ENCODE assay signal across 9 cellular contexts in genomic region chr6:13526718-13527668, GRCh38. TPM values are rescaled to one million over a fixed set of nuclear protein-coding genes. Genes with fewer than 3 reads are reported as not detected.
DNase-seq lines count a peak whose midpoint lies in the region; ATAC-seq and TF ChIP-seq lines count a peak whose summit lies in the region.
"Had no signal": no experiment of that assay in that cellular context is flagged by ENCODE, and none has a peak within 500 bp of the region (broad histone marks: within the 10 kb centered on the region; RNA-seq: fewer than 3 reads in every experiment).

No MANE protein-coding gene starts in this region.

- no peaks in the 10 kb centered on the region for H3K79me1 ChIP-seq in mesendoderm (ENCODE audit: low read length)

- ATAC-seq in GM21619 (IDR thresholded peaks at IDR 0.05; ENCODE audit: unreplicated experiment) = peak; percentile 80

- no peak overlapping the region for H3K18ac ChIP-seq in mesendoderm (ENCODE audit: low read length)

- TF ChIP-seq RAD21 in SK-N-SH (IDR thresholded peaks at IDR 0.05; ENCODE audit: low read length) = no peak

- TF ChIP-seq CTCF in GM12865 (IDR thresholded peaks at IDR 0.05; ENCODE audit: insufficient read depth, low read depth, low read length, missing control alignments) = no peak
- TF ChIP-seq CTCF in SK-N-SH (IDR thresholded peaks at IDR 0.05) = no peak
- TF ChIP-seq CTCF in stomach (IDR thresholded peaks at IDR 0.05) = no peak

- no peak overlapping the region for H3K23ac ChIP-seq in mesendoderm (ENCODE audit: low read length)

- H2AFZ ChIP-seq in Karpas-422 (ENCODE audit: low read length) = peak overlapping the region; percentile 51; the same call in 1 of the 2 replicates
- no peak overlapping the region for H2AFZ ChIP-seq in SK-N-SH (ENCODE audit: low read depth)

- H3K79me2 ChIP-seq in Karpas-422 (ENCODE audit: low read length) = no peaks in the 10 kb centered on the region
- no peaks in the 10 kb centered on the region for H3K79me2 ChIP-seq in SK-N-SH (ENCODE audit: insufficient read depth)
- no peaks in the 10 kb centered on the region for H3K79me2 ChIP-seq in mesendoderm (ENCODE audit: control insufficient read depth, insufficient read depth, low read length)

- peak overlapping the region; percentile 54 for H3K4me2 ChIP-seq in Karpas-422 (ENCODE audit: low read depth, low read length, poor library complexity, severe bottlenecking)
- H3K4me2 ChIP-seq in SK-N-SH = no peak overlapping the region
- H3K4me2 ChIP-seq in mesendoderm (ENCODE audit: low read length) = no peak overlapping the region

- H2AK5ac ChIP-seq in mesendoderm (ENCODE audit: low read length) = no peak overlapping the region

- DNase-seq in GM12865 (ENCODE audit: low read depth) (peak; percentile 83), Karpas-422 (peak; percentile 68), SK-N-SH (peak; percentile 72), fibroblast of gingiva (ENCODE audit: low read depth) (peak; percentile 13), stomach (no peak), mesendoderm (no peak), HUDEP-2 (lab: John Stamatoyannopoulos, UW; ENCODE audit: unreplicated experiment in 76 of 76) (no peak)

- no peak overlapping the region for H3K27ac ChIP-seq in Karpas-422 (ENCODE audit: low read length)
- H3K27ac ChIP-seq in SK-N-SH (ENCODE audit: low read depth in 2 of 2, low read length in 1 of 2) = peak overlapping the region in 1 of 2 experiments; percentile 35; a peak in 1 of 4 replicates
- H3K27ac ChIP-seq in stomach = peak overlapping the region in 4 of 5 donors; percentile 42 to 64 (median 57)
- no peak overlapping the region for H3K27ac ChIP-seq in mesendoderm (ENCODE audit: low read depth, low read length)
- H3K27ac ChIP-seq: SK-N-MC had no signal

- H3K9me3 ChIP-seq in Karpas-422 (ENCODE audit: low read length) = no peaks in the 10 kb centered on the region
- H3K9me3 ChIP-seq in SK-N-SH = no peaks in the 10 kb centered on the region
- H3K9me3 ChIP-seq in stomach = no peaks in the 10 kb centered on the region

- intact Hi-C loops in stomach (cut with DNase I; ENCODE audit: low total_unique reads) = no loop called here

- H2BK15ac ChIP-seq in mesendoderm (replicated peaks; ENCODE audit: low read depth) = no peak overlapping the region

- CTCF ChIA-PET in SK-N-SH (lab: Yijun Ruan, JAX) = interaction anchor here (1.0 kb wide), 1 partner anchor 18 kb away, joined by 3 read pairs; no protein-coding TSS in a partner anchor

- no peak overlapping the region for H2BK120ac ChIP-seq in mesendoderm (ENCODE audit: low read depth, low read length)

- H4K8ac ChIP-seq in mesendoderm (ENCODE audit: low read depth, low read length) = no peak overlapping the region

- TF ChIP-seq EP300 in SK-N-SH (IDR thresholded peaks at IDR 0.05; ENCODE audit: borderline replicate concordance in 1 of 2, low read depth in 1 of 2, low read length in 1 of 2) (no peak), stomach (IDR thresholded peaks at IDR 0.05) (no peak)

- H3K27me3 ChIP-seq in Karpas-422 (ENCODE audit: low read length) = no peaks in the 10 kb centered on the region
- no peaks in the 10 kb centered on the region for H3K27me3 ChIP-seq in SK-N-SH (ENCODE audit: insufficient read depth)
- no peaks in the 10 kb centered on the region for H3K27me3 ChIP-seq in stomach
- no peaks in the 10 kb centered on the region for H3K27me3 ChIP-seq in mesendoderm (ENCODE audit: insufficient read depth, low read length, poor library complexity)

- no peak overlapping the region for H4K5ac ChIP-seq in mesendoderm (ENCODE audit: low read length)

- H3K4me3 ChIP-seq in GM12865 (ENCODE audit: low read depth, low read length) = no peak overlapping the region
- H3K4me3 ChIP-seq in Karpas-422 (ENCODE audit: low read length) = no peak overlapping the region
- no peak overlapping the region for H3K4me3 ChIP-seq in SK-N-SH (ENCODE audit: low read depth in 2 of 2, low read length in 1 of 2)
- H3K4me3 ChIP-seq in stomach = no peak overlapping the region
- H3K4me3 ChIP-seq in mesendoderm (ENCODE audit: low read length) = no peak overlapping the region
- H3K4me3 ChIP-seq: SK-N-MC had no signal

- H3K9me2 ChIP-seq in Karpas-422 (replicated peaks; ENCODE audit: insufficient read depth, low read length) (no peaks in the 10 kb centered on the region), SK-N-SH (no peaks in the 10 kb centered on the region)

- no peaks in the 10 kb centered on the region for H3K36me3 ChIP-seq in Karpas-422 (ENCODE audit: insufficient read depth, low read length)
- H3K36me3 ChIP-seq in SK-N-SH (replicated peaks in 1 of 2; ENCODE audit: control insufficient read depth in 1 of 2, insufficient read depth in 2 of 2, low read length in 1 of 2) = no peaks in the 10 kb centered on the region
- no peaks in the 10 kb centered on the region for H3K36me3 ChIP-seq in stomach
- H3K36me3 ChIP-seq in mesendoderm (ENCODE audit: control insufficient read depth, insufficient read depth, low read length) = no peaks in the 10 kb centered on the region

- no peak overlapping the region for H3K4ac ChIP-seq in mesendoderm (ENCODE audit: low read depth, low read length)

- H3K9ac ChIP-seq in Karpas-422 (ENCODE audit: low read length) (peak overlapping the region; percentile 35), SK-N-SH (no peak overlapping the region), mesendoderm (ENCODE audit: low read length) (no peak overlapping the region)

- H4K20me1 ChIP-seq in Karpas-422 (ENCODE audit: insufficient read depth, low read depth, low read length) = no peaks in the 10 kb centered on the region
- no peaks in the 10 kb centered on the region for H4K20me1 ChIP-seq in SK-N-SH (ENCODE audit: insufficient read depth)

- no peak overlapping the region for H3K56ac ChIP-seq in mesendoderm (ENCODE audit: low read length)

- H2BK5ac ChIP-seq in mesendoderm (ENCODE audit: low read length) = no peak overlapping the region

- H3K4me1 ChIP-seq in Karpas-422 (ENCODE audit: low read length) = peaks cover 11% of the 10 kb centered on the region
- H3K4me1 ChIP-seq in SK-N-SH (ENCODE audit: control insufficient read depth in 1 of 2, insufficient read depth in 2 of 2, low read depth in 1 of 2, low read length in 1 of 2) = peaks cover 0 to 13% of the 10 kb centered on the region in 2 experiments; a peak in 2 of 4 replicates
- H3K4me1 ChIP-seq in stomach = peaks cover 0 to 10% (median 0%) of the 10 kb centered on the region in 4 donors
- peaks cover 3% of the 10 kb centered on the region for H3K4me1 ChIP-seq in mesendoderm (ENCODE audit: control insufficient read depth, low read depth, low read length)

- H3F3A ChIP-seq in SK-N-SH (replicated peaks; ENCODE audit: insufficient read depth) = no peaks in the 10 kb centered on the region

- 65% methylated on average over 13 of the region's 17 CpGs for WGBS in SK-N-SH (ENCODE audit: low lambda C conversion rate)
- WGBS in stomach, 5 donors = 61 to 68% (median 66%) methylated on average over 15 to 17 of the region's 17 CpGs
- WGBS in mesendoderm (ENCODE audit: extremely low coverage, insufficient coverage, low lambda C conversion rate) = no CpG with 5 or more reads among the region's 17 CpGs

- no peak for TF ChIP-seq POLR2A in stomach (IDR thresholded peaks at IDR 0.05)

- POLR2A ChIA-PET in SK-N-SH (lab: Yijun Ruan, JAX) = no interaction called here

TF ChIP-seq in SK-N-SH, 30 proteins besides CTCF, POLR2A, EP300 and RAD21:
- TF ChIP-seq USF1 (IDR thresholded peaks at IDR 0.05; ENCODE audit: borderline replicate concordance, low read depth) (no peak), TCF12 (IDR thresholded peaks at IDR 0.05) (0 out of 2 replicates have a peak, but pooled peaks have one; percentile 21), ELF1 (IDR thresholded peaks at IDR 0.05) (0 out of 2 replicates have a peak, but pooled peaks have one; percentile 31)
TF ChIP-seq in SK-N-SH: peak in this region for 2.

RNA-seq across cellular contexts. Expression of gene GFOD1, which starts 39.6 kb away (rescaled TPM):
- total RNA-seq in Karpas-422 (2014; rRNA removed; shearing (Covaris generic); ENCODE audit: low replicate concordance) = 27.1 and 29.5 TPM in 2 replicates
- polyA plus RNA-seq in SK-N-SH (2012; rRNA removed) = 1.6 and 2.0 TPM in 2 replicates
- 1.2 and 1.4 TPM in 2 replicates for polyA plus RNA-seq in SK-N-SH (2012; cell fraction: cytosol; rRNA removed)
- polyA plus RNA-seq in SK-N-SH (2012; cell fraction: nucleus; rRNA removed) = 2.3 and 3.0 TPM in 2 replicates
- 10 to 100 TPM in 4 of 5 donors, 1 to 10 TPM in 1; 7.6 to 29.4 (median 17.1) TPM for total RNA-seq in stomach
- polyA plus RNA-seq in stomach = 1 to 10 TPM in 2 of 3 donors, under 1 TPM in 1; 0.76 to 5.3 (median 1.1) TPM
- polyA plus RNA-seq in mesendoderm (2013, experiment 1 of 2) = 3.1 TPM
- polyA plus RNA-seq in mesendoderm (2013, experiment 2 of 2) = 3.1 TPM

RNA-seq across cellular contexts. Expression of gene SIRT5, which starts 47.4 kb away (rescaled TPM):
- 15.2 and 16.1 TPM in 2 replicates for total RNA-seq in Karpas-422 (2014; rRNA removed; shearing (Covaris generic); ENCODE audit: low replicate concordance)
- 6.7 and 9.0 TPM in 2 replicates for polyA plus RNA-seq in SK-N-SH (2012; rRNA removed)
- 6.2 and 6.5 TPM in 2 replicates for polyA plus RNA-seq in SK-N-SH (2012; cell fraction: cytosol; rRNA removed)
- 17.2 and 25.3 TPM in 2 replicates for polyA plus RNA-seq in SK-N-SH (2012; cell fraction: nucleus; rRNA removed)
- 10 to 100 TPM in 1 of 5 donors, 1 to 10 TPM in 4; 1.8 to 10.3 (median 5.1) TPM for total RNA-seq in stomach
- polyA plus RNA-seq in stomach = 1 to 10 TPM; 4.1 to 6.9 (median 4.3) TPM
- 8.1 TPM for polyA plus RNA-seq in mesendoderm (2013, experiment 1 of 2)
- polyA plus RNA-seq in mesendoderm (2013, experiment 2 of 2) = 8.2 TPM

Comparison
In these comparisons a context has a peak if more than half of its experiments do, and no peak if none do; other contexts are left out.
1. DNase-seq: peak in GM12865 (single experiment), Karpas-422 (single experiment), SK-N-SH (single experiment) and fibroblast of gingiva (single experiment); none in stomach (single experiment), mesendoderm (single experiment) and HUDEP-2 (0 of 76).
2. H3K27ac ChIP-seq: peak in stomach (4 of 5); none in Karpas-422 (single experiment) and mesendoderm (single experiment).